ENCODE assay signal across 8 cellular contexts in genomic region chr17:82064433-82065192, GRCh38. TPM values are rescaled to one million over a fixed set of nuclear protein-coding genes. Genes with fewer than 3 reads are reported as not detected.
DNase-seq lines count a peak whose midpoint lies in the region; ATAC-seq and TF ChIP-seq lines count a peak whose summit lies in the region.

No MANE protein-coding gene starts in this region.

- peak overlapping the region; percentile 51 for H3K4me3 ChIP-seq in CD8-positive, alpha-beta memory T cell (ENCODE audit: low read length)
- H3K4me3 ChIP-seq in MM.1S (ENCODE audit: low read length) (peak overlapping the region; percentile 96), mammary epithelial cell (replicated peaks in 1 of 3; ENCODE audit: insufficient read depth in 1 of 3, low read depth in 2 of 3, low read length in 3 of 3) (peak overlapping the region; percentile 69 to 91 (median 75)), mononuclear cell (ENCODE audit: low read length) (peak overlapping the region; percentile 62)

- peaks cover 3% of the 10 kb centered on the region; the same call in 1 of the 2 replicates for H4K20me1 ChIP-seq in MM.1S (ENCODE audit: insufficient read depth, low read length)
- H4K20me1 ChIP-seq in mammary epithelial cell (ENCODE audit: insufficient read depth, low read length), result no peaks in the 10 kb centered on the region

- H3K4me1 Mint-ChIP-seq in CD8-positive, alpha-beta memory T cell, result peaks cover 8 to 19% (median 11%) of the 10 kb centered on the region in 3 donors

- CTCF ChIA-PET in CD8-positive, alpha-beta memory T cell (lab: Charles Lee), result interaction anchor here (1.4 to 1.6 kb wide), 3 partner anchors 27 to 34 kb away, joined by 3 to 4 read pairs (median 3); partner anchors contain the start of gene DCXR
- CTCF ChIA-PET in mammary epithelial cell (lab: Charles Lee; ENCODE audit: low non-redundant PET) (no interaction called here), GM10248 (lab: Yijun Ruan, JAX) (interaction anchor here (0.9 to 2.1 kb wide), 4 partner anchors 7 to 105 kb away, joined by 3 to 5 read pairs (median 4); no protein-coding TSS in a partner anchor)

- H3K9me3 Mint-ChIP-seq in CD8-positive, alpha-beta memory T cell, result no peaks in the 10 kb centered on the region

- no peaks in the 10 kb centered on the region for H3K27me3 ChIP-seq in CD8-positive, alpha-beta memory T cell (ENCODE audit: insufficient read depth, low read length, poor library complexity, severe bottlenecking)
- H3K27me3 ChIP-seq in MM.1S (replicated peaks; ENCODE audit: insufficient read depth, low read length) (no peaks in the 10 kb centered on the region), mammary epithelial cell (ENCODE audit: insufficient read depth, low read length) (no peaks in the 10 kb centered on the region), mononuclear cell (ENCODE audit: insufficient read depth, low read length) (no peaks in the 10 kb centered on the region)

- H3K4me2 ChIP-seq in MM.1S (ENCODE audit: low read depth, low read length), result peak overlapping the region; percentile 99
- peak overlapping the region; percentile 99 for H3K4me2 ChIP-seq in mammary epithelial cell (ENCODE audit: insufficient read depth, low read depth, low read length)

- no peaks in the 10 kb centered on the region for H3K9me3 ChIP-seq in CD8-positive, alpha-beta memory T cell (ENCODE audit: low read length)
- no peaks in the 10 kb centered on the region for H3K9me3 ChIP-seq in MM.1S (replicated peaks; ENCODE audit: insufficient read depth, low read length)
- no peaks in the 10 kb centered on the region for H3K9me3 ChIP-seq in mammary epithelial cell (replicated peaks; ENCODE audit: insufficient read depth, low read length)
- no peaks in the 10 kb centered on the region for H3K9me3 ChIP-seq in mononuclear cell (ENCODE audit: low read depth, low read length)

- peaks cover 27% of the 10 kb centered on the region for H3K4me1 ChIP-seq in CD8-positive, alpha-beta memory T cell (ENCODE audit: insufficient read depth, low read length)
- H3K4me1 ChIP-seq in MM.1S (ENCODE audit: low read length), result peaks cover 12% of the 10 kb centered on the region
- H3K4me1 ChIP-seq in mammary epithelial cell (ENCODE audit: insufficient read depth, low read length), result peaks cover 12% of the 10 kb centered on the region
- peaks cover 26% of the 10 kb centered on the region for H3K4me1 ChIP-seq in mononuclear cell (ENCODE audit: insufficient read depth, low read length)

- H2AFZ ChIP-seq in MM.1S (ENCODE audit: low read length) (peak overlapping the region; percentile 46), mammary epithelial cell (ENCODE audit: low read depth, low read length) (peak overlapping the region; percentile 100)

- 3% methylated on average over 20 of the region's 36 CpGs for WGBS in mammary epithelial cell (ENCODE audit: low coverage, missing lambda C conversion rate)

- H3K4me3 Mint-ChIP-seq in CD8-positive, alpha-beta memory T cell, result peak overlapping the region; percentile 64 to 89 (median 73)

- peaks cover 15% of the 10 kb centered on the region for H3F3A ChIP-seq in MM.1S (ENCODE audit: insufficient read depth, low read length)

- H3K27me3 Mint-ChIP-seq in CD8-positive, alpha-beta memory T cell, result no peaks in the 10 kb centered on the region

- intact Hi-C loops in mammary epithelial cell (cut with micrococcal nuclease), result no loop called here

- H3K9ac ChIP-seq in MM.1S (ENCODE audit: low read length), result peak overlapping the region; percentile 93
- no peak overlapping the region for H3K9ac ChIP-seq in mammary epithelial cell (ENCODE audit: insufficient read depth, low read length)

- BruUV-seq in mammary epithelial cell (replicated peaks; lab: Mats Ljungman, UMichigan), result TSS peak; percentile 44

- no peaks in the 10 kb centered on the region for H3K36me3 ChIP-seq in CD8-positive, alpha-beta memory T cell (ENCODE audit: insufficient read depth, low read length)
- H3K36me3 ChIP-seq in MM.1S (replicated peaks; ENCODE audit: insufficient read depth, low read length), result 0 out of 2 replicates have a peak, but pooled peaks cover 4% of the 10 kb centered on the region
- peaks cover 3% of the 10 kb centered on the region for H3K36me3 ChIP-seq in mammary epithelial cell (ENCODE audit: insufficient read depth, low read length)

- ATAC-seq in HG03457 (IDR thresholded peaks at IDR 0.05; ENCODE audit: unreplicated experiment) (no peak), GM21390 (IDR thresholded peaks at IDR 0.05; ENCODE audit: unreplicated experiment) (no peak)

- H3K79me2 ChIP-seq in MM.1S (ENCODE audit: low read length) (peaks cover 30% of the 10 kb centered on the region), mammary epithelial cell (ENCODE audit: insufficient read depth, low read length) (peaks cover 28% of the 10 kb centered on the region)

- H3K36me3 Mint-ChIP-seq in CD8-positive, alpha-beta memory T cell, result peaks cover 0 to 33% (median 0%) of the 10 kb centered on the region in 3 donors

- DNase-seq in CD8-positive, alpha-beta memory T cell, result no peak
- DNase-seq in MM.1S, result peak; percentile 81
- DNase-seq in mammary epithelial cell, result peak; percentile 56
- no peak for DNase-seq in NOMO-1 treated with DMSO at 0.1 percent for 48 hours (lab: John Stamatoyannopoulos, UW; ENCODE audit: unreplicated experiment)
- no peak for DNase-seq in GM10248 (ENCODE audit: extremely low spot score)

- POLR2A ChIA-PET in CD8-positive, alpha-beta memory T cell (lab: Charles Lee), result interaction anchor here (1.0 to 1.4 kb wide), 4 partner anchors 13 to 228 kb away, joined by 3 to 4 read pairs (median 4); partner anchors contain the start of genes DCXR, GPS1 and RFNG
- POLR2A ChIA-PET in GM10248 (lab: Yijun Ruan, JAX), result no interaction called here

- TF ChIP-seq CTCF in MM.1S (IDR thresholded peaks at IDR 0.05; ENCODE audit: low read length) (no peak), mammary epithelial cell (conservative IDR thresholded peaks at IDR 0.05 in 1 of 2, IDR thresholded peaks at IDR 0.05 in 1 of 2; ENCODE audit: extremely low read depth in 1 of 2, insufficient read depth in 1 of 2, low read depth in 1 of 2, low read length in 2 of 2) (no peak), GM10248 (IDR thresholded peaks at IDR 0.05; ENCODE audit: control extremely low read depth, extremely low read depth, low read depth, missing control alignments) (no peak)

- in situ Hi-C loops in mammary epithelial cell (cut with MboI; ENCODE audit: low sequenced_read_pairs in 2 of 2), result no loop called here

- H3K27ac ChIP-seq in CD8-positive, alpha-beta memory T cell (ENCODE audit: low read depth, low read length), result peak overlapping the region; percentile 67
- peak overlapping the region; percentile 70; the same call in 1 of the 2 replicates for H3K27ac ChIP-seq in MM.1S (ENCODE audit: low read length)
- H3K27ac ChIP-seq in mammary epithelial cell (ENCODE audit: insufficient read depth, low read depth, low read length), result peak overlapping the region; percentile 41

- peak overlapping the region in 7 of 8 donors; percentile 40 to 87 (median 70) for H3K27ac Mint-ChIP-seq in CD8-positive, alpha-beta memory T cell

- H3K9me2 ChIP-seq in MM.1S (replicated peaks; ENCODE audit: insufficient read depth, low read length), result no peaks in the 10 kb centered on the region

- dilution Hi-C loops in mammary epithelial cell (cut with HindIII; ENCODE audit: low sequenced_read_pairs), result no loop called here

RNA-seq across cellular contexts. Expression of gene DUS1L, which starts 1.0 kb away (rescaled TPM):
- total RNA-seq in CD8-positive, alpha-beta memory T cell, result 100 to 1,000 TPM; 206 to 210 TPM
- 142 TPM for polyA plus RNA-seq in CD8-positive, alpha-beta memory T cell
- total RNA-seq in mammary epithelial cell, result 10 to 100 TPM; 59.0 to 94.2 TPM
- 65.9 TPM for polyA plus RNA-seq in mammary epithelial cell
- 74.3 TPM for polyA minus RNA-seq in mammary epithelial cell
- total RNA-seq in mononuclear cell, result 73.6 TPM

RNA-seq across cellular contexts. Expression of gene GPS1, which starts 12.9 kb away (rescaled TPM):
- total RNA-seq in CD8-positive, alpha-beta memory T cell, result 100 to 1,000 TPM; 122 to 125 TPM
- polyA plus RNA-seq in CD8-positive, alpha-beta memory T cell, result 151 TPM
- total RNA-seq in mammary epithelial cell (10 to 100 TPM; 84.2 to 98.2 TPM), mononuclear cell (47.4 TPM)
- 103 TPM for polyA plus RNA-seq in mammary epithelial cell
- polyA minus RNA-seq in mammary epithelial cell, result 65.6 TPM

RNA-seq across cellular contexts. Expression of gene RFNG, which starts 13.0 kb away (rescaled TPM):
- total RNA-seq in CD8-positive, alpha-beta memory T cell, result 10 to 100 TPM; 18.1 to 19.4 TPM
- 7.3 TPM for polyA plus RNA-seq in CD8-positive, alpha-beta memory T cell
- total RNA-seq in mammary epithelial cell (10 to 100 TPM; 37.7 to 38.2 TPM), mononuclear cell (13.7 TPM)
- 13.6 TPM for polyA plus RNA-seq in mammary epithelial cell
- 21.2 TPM for polyA minus RNA-seq in mammary epithelial cell

RNA-seq across cellular contexts. Expression of gene DCXR, which starts 27.1 kb away (rescaled TPM):
- 100 to 1,000 TPM; 117 to 127 TPM for total RNA-seq in CD8-positive, alpha-beta memory T cell
- polyA plus RNA-seq in CD8-positive, alpha-beta memory T cell, result 108 TPM
- total RNA-seq in mammary epithelial cell (10 to 100 TPM; 27.7 to 68.9 TPM), mononuclear cell (25.2 TPM)
- 79.0 TPM for polyA plus RNA-seq in mammary epithelial cell
- 52.5 TPM for polyA minus RNA-seq in mammary epithelial cell

RNA-seq across cellular contexts. Expression of gene RAC3, which starts 33.1 kb away (rescaled TPM):
- 1 to 10 TPM; 4.2 to 4.5 TPM for total RNA-seq in CD8-positive, alpha-beta memory T cell
- not detected for polyA plus RNA-seq in CD8-positive, alpha-beta memory T cell
- 1 to 10 TPM; 6.7 to 8.0 TPM for total RNA-seq in mammary epithelial cell
- polyA plus RNA-seq in mammary epithelial cell, result 18.4 TPM
- 12.0 TPM for polyA minus RNA-seq in mammary epithelial cell
- total RNA-seq in mononuclear cell, result 0.63 TPM

Comparison
In these comparisons a context has a peak if more than half of its experiments do, and no peak if none do; other contexts are left out.
1. DNase-seq: peak in MM.1S (single experiment) and mammary epithelial cell (single experiment); none in CD8-positive, alpha-beta memory T cell (0 of 5), NOMO-1 treated with DMSO at 0.1 percent for 48 hours (single experiment) and GM10248 (single experiment).
2. Peak in every context shown above with its lines, with median percentiles within 50 percentile points of each other: H3K27ac ChIP-seq and H3K4me3 ChIP-seq.